In genomic region chr13:111577429-111577828, GRCh38 we compare ENCODE assay signal across 17 cellular contexts.
"Had no signal": no experiment of that assay in that cellular context is flagged by ENCODE, and none has a peak within 500 bp of the region (broad histone marks: within the 10 kb centered on the region; RNA-seq: fewer than 3 reads in every experiment).

No MANE protein-coding gene starts in this region.

- H3K36me3 ChIP-seq: gastrocnemius medialis, heart right ventricle, ovary, tibial artery had no signal

- H3K27me3 ChIP-seq: gastrocnemius medialis, ovary had no signal

- H3K9me3 ChIP-seq: gastrocnemius medialis, ovary had no signal

- H3K27ac ChIP-seq: coronary artery, epithelial cell of prostate, gastrocnemius medialis, heart right ventricle, ovary, tibial artery had no signal

- FAIRE-seq: islet of Langerhans had no signal

- H3K4me3 ChIP-seq: coronary artery, gastrocnemius medialis, heart right ventricle, ovary, smooth muscle cell, tibial artery had no signal

- DNase-seq: activated CD4-positive, alpha-beta T cell treated with anti-CD3 and anti-CD28 coated beads for 36 hours; activated CD8-positive, alpha-beta memory T cell treated with anti-CD3 and anti-CD28 coated beads, Interleukin-2, amount 50 U/mL, for 4 hours; activated CD8-positive, alpha-beta T cell treated with anti-CD3 and anti-CD28 coated beads for 36 hours; activated naive CD4-positive, alpha-beta T cell treated with Interleukin-2 at 50 U/mL for 16 hours; caudate nucleus; effector CD8-positive, alpha-beta T cell; gastrocnemius medialis; heart right ventricle; left ventricle myocardium superior; mesendoderm; ovary; T-helper 9 cell; tibial artery had no signal

- H3K4me1 ChIP-seq: gastrocnemius medialis, heart right ventricle, tibial artery had no signal
